In genomic region chr17:16046966-16047365, GRCh38 we compare ENCODE assay signal across 16 cellular contexts.
"Had no signal": no experiment of that assay in that cellular context is flagged by ENCODE, and none has a peak within 500 bp of the region (broad histone marks: within the 10 kb centered on the region; RNA-seq: fewer than 3 reads in every experiment).

No MANE protein-coding gene starts in this region.

- H3K4me3 Mint-ChIP-seq: activated naive CD8-positive, alpha-beta T cell; naive thymus-derived CD8-positive, alpha-beta T cell had no signal

- H3K4me3 ChIP-seq: ascending aorta, hepatocyte, left ventricle myocardium inferior, suprapubic skin had no signal

- H3K9me3 ChIP-seq: ascending aorta, left ventricle myocardium inferior, suprapubic skin had no signal

- H3K27me3 ChIP-seq: ascending aorta, hepatocyte, suprapubic skin had no signal

- H2AFZ ChIP-seq: hepatocyte had no signal

- H3K4me2 ChIP-seq: hepatocyte had no signal

- DNase-seq: activated CD4-positive, CD25-positive, alpha-beta regulatory T cell treated with anti-CD3 and anti-CD28 coated beads, Interleukin-2, amount 50 U/mL, for 72 hours; activated CD8-positive, alpha-beta memory T cell treated with anti-CD3 and anti-CD28 coated beads for 24 hours; activated effector memory CD4-positive, alpha-beta T cell treated with anti-CD3 and anti-CD28 coated beads, Interleukin-2, amount 50 U/mL, for 16 hours; left ventricle myocardium inferior; naive thymus-derived CD8-positive, alpha-beta T cell; nucleus accumbens; SHP77 treated with DMSO at 0.1 percent for 48 hours; stimulated activated CD4-positive, alpha-beta T cell treated with anti-CD3 and anti-CD28 coated beads, Interleukin-4, amount 100 ng/mL, for 1 hour; stimulated activated naive CD4-positive, alpha-beta T cell treated with Interleukin-2 at 50 U/mL for 16 hours; T-helper 1 cell; trophoblast cell had no signal

- H3K9me3 Mint-ChIP-seq: naive thymus-derived CD8-positive, alpha-beta T cell had no signal

- H3K27ac ChIP-seq: ascending aorta, hepatocyte, left ventricle myocardium inferior, suprapubic skin had no signal

- H3K4me1 ChIP-seq: ascending aorta, suprapubic skin had no signal

- H3K27me3 Mint-ChIP-seq: activated naive CD8-positive, alpha-beta T cell; naive thymus-derived CD8-positive, alpha-beta T cell had no signal

- ATAC-seq: naive thymus-derived CD8-positive, alpha-beta T cell; SK-N-SH treated with all-trans-retinoic acid at 6 μM for 48 hours had no signal
